In the genomic region with DNA sequence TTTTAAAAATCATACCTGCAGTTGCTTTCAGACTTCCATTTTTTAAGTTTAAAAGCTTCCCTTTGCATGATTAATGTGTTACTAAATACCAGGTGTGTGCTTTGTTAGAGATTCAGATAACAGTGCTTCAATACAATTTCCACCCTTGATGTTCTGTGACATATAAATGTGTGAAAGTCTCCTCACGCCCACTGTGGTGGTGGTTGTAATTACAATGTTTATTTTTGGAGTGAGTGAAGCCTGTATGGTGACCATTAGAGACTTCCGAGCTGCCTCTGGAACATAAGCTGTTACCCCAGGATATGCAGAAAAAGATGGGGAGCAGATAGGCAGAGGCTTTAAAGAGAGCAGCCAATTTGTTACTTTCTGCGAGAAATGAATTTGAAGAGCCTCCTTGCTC, we compare ENCODE assay signal across 19 cellular contexts. TPM values are rescaled to one million over a fixed set of nuclear protein-coding genes. Genes with fewer than 3 reads are reported as not detected.
DNase-seq lines count a peak whose midpoint lies in the region; ATAC-seq and TF ChIP-seq lines count a peak whose summit lies in the region.
"Had no signal": no experiment of that assay in that cellular context is flagged by ENCODE, and none has a peak within 500 bp of the region (broad histone marks: within the 10 kb centered on the region; RNA-seq: fewer than 3 reads in every experiment).

No MANE protein-coding gene starts in this region.

- H3K27me3 Mint-ChIP-seq in MCF 10A (ENCODE audit: insufficient read depth, unreplicated experiment): no peaks in the 10 kb centered on the region

- WGBS in mesenchymal stem cell: 45% methylated on average over 2 of the region's 3 CpGs

- TF ChIP-seq POLR2A in breast epithelium (IDR thresholded peaks at IDR 0.05): no peak

- H2AFZ ChIP-seq in mesenchymal stem cell (ENCODE audit: low read depth, low read length): no peak overlapping the region

- no peak overlapping the region for H2BK15ac ChIP-seq in mesenchymal stem cell (ENCODE audit: low read depth, poor library complexity, severe bottlenecking)

- H4K91ac ChIP-seq in mesenchymal stem cell (ENCODE audit: low read length): no peak overlapping the region

- H3K23ac ChIP-seq in mesenchymal stem cell (ENCODE audit: low read length in 2 of 2): no peak overlapping the region

- H3K4me1 ChIP-seq in breast epithelium: no peaks in the 10 kb centered on the region
- peaks cover 43% of the 10 kb centered on the region for H3K4me1 ChIP-seq in SJSA1 (replicated peaks)
- H3K4me1 ChIP-seq in mesenchymal stem cell (ENCODE audit: control insufficient read depth, insufficient read depth, low read depth, low read length): peaks cover 6% of the 10 kb centered on the region
- H3K4me1 ChIP-seq in HAP-1: no peaks in the 10 kb centered on the region
- H3K4me1 ChIP-seq: BLaER1 had no signal

- H3K79me1 ChIP-seq in mesenchymal stem cell (replicated peaks; ENCODE audit: low read length, poor library complexity, severe bottlenecking): peaks cover 2% of the 10 kb centered on the region

- DNase-seq in MCF 10A (ENCODE audit: unreplicated experiment) (no peak), breast epithelium (ENCODE audit: low spot score in 2 of 2) (no peak), SJSA1 (ENCODE audit: low read depth in 1 of 2, low spot score in 2 of 2) (no peak), mesenchymal stem cell (no peak), NCI-H2107 (lab: John Stamatoyannopoulos, UW) (no peak), HAP-1 (ENCODE audit: low spot score in 2 of 2) (no peak), NCI-H2171 treated with DMSO at 0.1 percent for 48 hours (lab: John Stamatoyannopoulos, UW) (no peak)
- DNase-seq: CD8-positive, alpha-beta T cell; Kasumi-1; NCI-H1105; NCI-H187 treated with DMSO at 0.1 percent for 48 hours; NCI-H2171; NCI-H774; SW 1271 had no signal

- H4K8ac ChIP-seq in mesenchymal stem cell (ENCODE audit: low read length): no peak overlapping the region

- no peak overlapping the region for H3K4me3 ChIP-seq in breast epithelium
- H3K4me3 ChIP-seq in SJSA1: no peak overlapping the region
- H3K4me3 ChIP-seq in mesenchymal stem cell (ENCODE audit: insufficient read depth in 1 of 2, low read depth in 1 of 2, low read length in 2 of 2): no peak overlapping the region
- H3K4me3 ChIP-seq in HAP-1: no peak overlapping the region
- H3K4me3 ChIP-seq: BLaER1 had no signal

- no peak overlapping the region for H3K4me3 Mint-ChIP-seq in MCF 10A (ENCODE audit: unreplicated experiment)
- H3K4me3 Mint-ChIP-seq: CD8-positive, alpha-beta T cell; IgD-negative memory B cell had no signal

- ATAC-seq in GM21447 (IDR thresholded peaks at IDR 0.05; ENCODE audit: unreplicated experiment): no peak
- ATAC-seq: CD8-positive, alpha-beta T cell had no signal

- no peaks in the 10 kb centered on the region for H3K27me3 ChIP-seq in breast epithelium
- no peaks in the 10 kb centered on the region for H3K27me3 ChIP-seq in SJSA1 (replicated peaks)
- no peaks in the 10 kb centered on the region for H3K27me3 ChIP-seq in mesenchymal stem cell (ENCODE audit: control insufficient read depth in 1 of 2, insufficient read depth in 1 of 2, low read length in 2 of 2)
- H3K27me3 ChIP-seq in HAP-1 (ENCODE audit: low read depth): peaks cover 3% of the 10 kb centered on the region; the same call in 1 of the 2 replicates
- H3K27me3 ChIP-seq: BLaER1 had no signal

- no peak for TF ChIP-seq CTCF in MCF 10A (IDR thresholded peaks at IDR 0.05; ENCODE audit: unreplicated experiment)
- no peak for TF ChIP-seq CTCF in breast epithelium (IDR thresholded peaks at IDR 0.05)

- H3K9me3 Mint-ChIP-seq in MCF 10A (ENCODE audit: unreplicated experiment): no peaks in the 10 kb centered on the region
- H3K9me3 Mint-ChIP-seq: CD8-positive, alpha-beta T cell had no signal

- H3K18ac ChIP-seq in mesenchymal stem cell (ENCODE audit: low read depth in 1 of 2, low read length in 2 of 2): no peak overlapping the region

- BruUV-seq in MCF 10A (replicated peaks; lab: Mats Ljungman, UMichigan): no TSS peak

- H3K27ac ChIP-seq in breast epithelium: no peak overlapping the region
- peak overlapping the region; percentile 39 for H3K27ac ChIP-seq in SJSA1
- H3K27ac ChIP-seq in mesenchymal stem cell (ENCODE audit: low read length, poor library complexity, severe bottlenecking): peak overlapping the region; percentile 74
- H3K27ac ChIP-seq: 22Rv1, BLaER1, RWPE1 had no signal

- POLR2A ChIA-PET in MCF 10A (lab: Yijun Ruan, JAX): interaction anchor here (0.6 to 3.4 kb wide), 15 partner anchors 9 to 73 kb away, joined by 3 to 32 read pairs (median 4); no protein-coding TSS in a partner anchor

- in situ Hi-C loops in HAP-1 (cut with MboI; ENCODE audit: low sequenced_read_pairs): no loop called here

- no peak overlapping the region for H3K14ac ChIP-seq in mesenchymal stem cell (ENCODE audit: low read length in 2 of 2)

- H2AK5ac ChIP-seq in mesenchymal stem cell (ENCODE audit: low read length, severe bottlenecking): peak overlapping the region; percentile 12

- no peaks in the 10 kb centered on the region for H3K36me3 ChIP-seq in breast epithelium
- H3K36me3 ChIP-seq in SJSA1: peaks cover 4% of the 10 kb centered on the region; the same call in 1 of the 2 replicates
- H3K36me3 ChIP-seq in mesenchymal stem cell (ENCODE audit: control insufficient read depth in 1 of 2, insufficient read depth in 2 of 2, low read depth in 1 of 2, low read length in 2 of 2): no peaks in the 10 kb centered on the region
- H3K36me3 ChIP-seq in HAP-1 (replicated peaks): no peaks in the 10 kb centered on the region
- H3K36me3 ChIP-seq: BLaER1 had no signal

- CTCF ChIA-PET in MCF 10A (lab: Yijun Ruan, JAX): interaction anchor here (1.0 to 1.5 kb wide), 5 partner anchors 15 to 139 kb away, joined by 3 to 6 read pairs (median 4); no protein-coding TSS in a partner anchor

- H3K27ac Mint-ChIP-seq in MCF 10A (ENCODE audit: low read depth, unreplicated experiment): peak overlapping the region; percentile 79
- H3K27ac Mint-ChIP-seq: CD8-positive, alpha-beta T cell; IgD-negative memory B cell had no signal

- H3K9ac ChIP-seq in mesenchymal stem cell (ENCODE audit: low read length): no peak overlapping the region
- H3K9ac ChIP-seq: BLaER1 had no signal

- intact Hi-C loops in MCF 10A (cut with micrococcal nuclease): no loop called here
- intact Hi-C loops in breast epithelium (cut with DNase I; ENCODE audit: low total_unique reads): no loop called here

- H3K4me1 Mint-ChIP-seq in MCF 10A (ENCODE audit: insufficient read depth, unreplicated experiment): peaks cover 2% of the 10 kb centered on the region
- H3K4me1 Mint-ChIP-seq: IgD-negative memory B cell had no signal

- no peak overlapping the region for H2BK120ac ChIP-seq in mesenchymal stem cell (ENCODE audit: low read depth, low read length)

- H3K4ac ChIP-seq in mesenchymal stem cell (ENCODE audit: low read depth in 1 of 2, low read length in 2 of 2): peak overlapping the region in 1 of 2 experiments; percentile 49

- peaks cover 7% of the 10 kb centered on the region for H3K36me3 Mint-ChIP-seq in MCF 10A (ENCODE audit: insufficient read depth, unreplicated experiment)
- H3K36me3 Mint-ChIP-seq: CD8-positive, alpha-beta T cell; IgD-negative memory B cell had no signal

- no peak overlapping the region for H3K4me2 ChIP-seq in mesenchymal stem cell (ENCODE audit: low read length, poor library complexity, severe bottlenecking)
- H3K4me2 ChIP-seq: BLaER1 had no signal

- H3K9me3 ChIP-seq in breast epithelium (no peaks in the 10 kb centered on the region), SJSA1 (replicated peaks) (no peaks in the 10 kb centered on the region), mesenchymal stem cell (ENCODE audit: control insufficient read depth, low read length) (no peaks in the 10 kb centered on the region), HAP-1 (no peaks in the 10 kb centered on the region)
- H3K9me3 ChIP-seq: BLaER1 had no signal

- peak overlapping the region; percentile 22 for H2BK5ac ChIP-seq in mesenchymal stem cell (ENCODE audit: low read depth, low read length, poor library complexity, severe bottlenecking)

- H2BK12ac ChIP-seq in mesenchymal stem cell (ENCODE audit: low read length in 2 of 2): no peak overlapping the region

RNA-seq across cellular contexts. Expression of a gene that starts 57.2 kb away (rescaled TPM):
- total RNA-seq in MCF 10A (2022): 19.8 and 60.2 TPM in 2 replicates
- 10 to 100 TPM in 2 of 3 donors, 1 to 10 TPM in 1; 1.6 to 12.3 (median 10.2) TPM for total RNA-seq in breast epithelium
- 166 and 188 TPM in 2 replicates for total RNA-seq in SJSA1 (2014; rRNA removed; shearing (Covaris generic))
- 43.0 TPM for polyA plus RNA-seq in mesenchymal stem cell (2013, experiment 1 of 2)
- 45.7 TPM for polyA plus RNA-seq in mesenchymal stem cell (2013, experiment 2 of 2)
- total RNA-seq: CD8-positive, alpha-beta T cell had no signal
- polyA plus RNA-seq: IgD-negative memory B cell had no signal

Comparison
In these comparisons a context has a peak if more than half of its experiments do, and no peak if none do; other contexts are left out.
1. H3K27ac ChIP-seq: peak in SJSA1 (single experiment) and mesenchymal stem cell (single experiment); none in breast epithelium (0 of 2).